In genomic region chr12:84891106-84891838, GRCh38 we compare ENCODE assay signal across 16 cellular contexts. TPM values are rescaled to one million over a fixed set of nuclear protein-coding genes. Genes with fewer than 3 reads are reported as not detected.
DNase-seq lines count a peak whose midpoint lies in the region; ATAC-seq and TF ChIP-seq lines count a peak whose summit lies in the region.
"Had no signal": no experiment of that assay in that cellular context is flagged by ENCODE, and none has a peak within 500 bp of the region (broad histone marks: within the 10 kb centered on the region; RNA-seq: fewer than 3 reads in every experiment).

No MANE protein-coding gene starts in this region.

- H3K4me2 ChIP-seq in GM23248 (ENCODE audit: unreplicated experiment), result peak overlapping the region; percentile 6
- no peak overlapping the region for H3K4me2 ChIP-seq in H9 (ENCODE audit: insufficient read depth, insufficient read length, low read length)

- no peak overlapping the region for H2BK15ac ChIP-seq in H9 (ENCODE audit: low read depth, low read length)

- H3K79me2 ChIP-seq in GM23248 (ENCODE audit: insufficient read depth) (no peaks in the 10 kb centered on the region), H9 (ENCODE audit: insufficient read depth, low read length) (no peaks in the 10 kb centered on the region)

- H3K9me3 ChIP-seq in GM23248 (ENCODE audit: low read depth) (no peaks in the 10 kb centered on the region), H9 (ENCODE audit: control insufficient read depth, low read depth, low read length) (no peaks in the 10 kb centered on the region)
- H3K9me3 ChIP-seq: BE2C, SJSA1 had no signal

- WGBS in GM23248 (ENCODE audit: low coverage in 1 of 2, low lambda C conversion rate in 2 of 2, missing lambda C conversion rate in 2 of 2), 2 experiments, result 63 to 69% methylated on average over 5 of the region's 5 CpGs
- WGBS in H9 (ENCODE audit: extremely low coverage, insufficient read length, low lambda C conversion rate), result no CpG with 5 or more reads among the region's 5 CpGs

- DNase-seq in GM23248, result no peak
- peak; percentile 78 for DNase-seq in amniotic epithelial cell (ENCODE audit: low read depth)
- DNase-seq in fibroblast of peridontal ligament (ENCODE audit: extremely low read depth), result peak; percentile 35
- peak; percentile 47 for DNase-seq in non-pigmented ciliary epithelial cell (ENCODE audit: low read depth)
- no peak for DNase-seq in LoVo (ENCODE audit: low spot score)
- no peak for DNase-seq in H9
- DNase-seq: BE2C; CD4-positive, alpha-beta memory T cell; DMS79 treated with DMSO at 0.1 percent for 48 hours; NCI-H1048; NCI-H1436 treated with DMSO at 0.1 percent for 48 hours; NCI-H2081; NCI-H774 had no signal

- H3K9me3 Mint-ChIP-seq in H9, result no peaks in the 10 kb centered on the region

- no peaks in the 10 kb centered on the region for H3K27me3 Mint-ChIP-seq in H9 (ENCODE audit: low read depth)
- H3K27me3 Mint-ChIP-seq: CD4-positive, alpha-beta memory T cell had no signal

- H3T11ph ChIP-seq in H9 (ENCODE audit: low read length), result no peak overlapping the region

- no peak overlapping the region for H3K18ac ChIP-seq in H9 (ENCODE audit: insufficient read length, low read depth, low read length)

- TF ChIP-seq CTCF in H9 (conservative IDR thresholded peaks at IDR 0.05), result no peak

- H3K4me1 Mint-ChIP-seq in H9, result peaks cover 4% of the 10 kb centered on the region in 2 experiments; a peak in 2 of 4 replicates
- H3K4me1 Mint-ChIP-seq: CD4-positive, alpha-beta memory T cell had no signal

- H2AK5ac ChIP-seq in H9 (ENCODE audit: insufficient read length, low read length), result no peak overlapping the region

- H4K8ac ChIP-seq in H9 (replicated peaks; ENCODE audit: insufficient read length, low read depth, low read length), result no peak overlapping the region

- H3K23me2 ChIP-seq in H9 (ENCODE audit: insufficient read length, low read depth, low read length, poor library complexity, severe bottlenecking), result no peaks in the 10 kb centered on the region

- H3K27me3 ChIP-seq in GM23248 (replicated peaks; ENCODE audit: insufficient read depth) (no peaks in the 10 kb centered on the region), H9 (ENCODE audit: insufficient read depth, low read length) (no peaks in the 10 kb centered on the region)
- H3K27me3 ChIP-seq: BE2C, SJSA1 had no signal

- H3K36me3 ChIP-seq in GM23248 (ENCODE audit: low read depth), result no peaks in the 10 kb centered on the region
- H3K36me3 ChIP-seq: BE2C, SJSA1 had no signal

- H3K9me2 ChIP-seq in GM23248 (ENCODE audit: insufficient read depth), result no peaks in the 10 kb centered on the region

- in situ Hi-C loops in GM23248 (cut with MboI), result no loop called here

- H4K20me1 ChIP-seq in GM23248 (ENCODE audit: insufficient read depth) (no peaks in the 10 kb centered on the region), H9 (ENCODE audit: control insufficient read depth, insufficient read depth, insufficient read length) (no peaks in the 10 kb centered on the region)

- no peak overlapping the region for H3K27ac ChIP-seq in GM23248
- no peak overlapping the region for H3K27ac ChIP-seq in H9 (ENCODE audit: insufficient read length, low read depth, low read length)
- H3K27ac ChIP-seq: SJSA1 had no signal

- no peak overlapping the region for H3K4me3 ChIP-seq in GM23248
- H3K4me3 ChIP-seq: K562, SJSA1 had no signal

- no peak overlapping the region for H3K4me3 Mint-ChIP-seq in H9
- H3K4me3 Mint-ChIP-seq: CD4-positive, alpha-beta memory T cell had no signal

- no peak overlapping the region for H2BK20ac ChIP-seq in H9 (ENCODE audit: low read depth, low read length, poor library complexity, severe bottlenecking)

- no peak overlapping the region for H3K23ac ChIP-seq in H9 (ENCODE audit: insufficient read length, low read depth, low read length)

- H3K27ac Mint-ChIP-seq in H9, result no peak overlapping the region
- H3K27ac Mint-ChIP-seq: CD4-positive, alpha-beta memory T cell had no signal

- H2AFZ ChIP-seq in GM23248 (peak overlapping the region; percentile 54), H9 (ENCODE audit: low read length) (no peak overlapping the region)

- H3K36me3 Mint-ChIP-seq in H9 (ENCODE audit: insufficient read depth in 1 of 3, low read depth in 3 of 3), result no peaks in the 10 kb centered on the region
- H3K36me3 Mint-ChIP-seq: CD4-positive, alpha-beta memory T cell had no signal

- no peak overlapping the region for H2BK12ac ChIP-seq in H9 (ENCODE audit: insufficient read length, low read depth, low read length)

- H3K14ac ChIP-seq in H9 (ENCODE audit: insufficient read depth, low read length), result no peak overlapping the region

- no peak overlapping the region for H2BK5ac ChIP-seq in H9 (ENCODE audit: insufficient read length, low read length)

- H3K9ac ChIP-seq in GM23248 (no peak overlapping the region), H9 (ENCODE audit: extremely low read depth, insufficient read length, low read length) (no peak overlapping the region)

- H4K5ac ChIP-seq in H9 (ENCODE audit: insufficient read length, low read depth, low read length), result no peak overlapping the region

- H4K91ac ChIP-seq in H9 (ENCODE audit: insufficient read length, low read depth, low read length), result no peak overlapping the region

- no peak overlapping the region for H3K56ac ChIP-seq in H9 (ENCODE audit: insufficient read length, low read depth, low read length)

- no peak overlapping the region for H2BK120ac ChIP-seq in H9 (ENCODE audit: low read depth, low read length, poor library complexity, severe bottlenecking)

- ATAC-seq in HG03439 (IDR thresholded peaks at IDR 0.05; ENCODE audit: unreplicated experiment), result no peak
- ATAC-seq: K562 had no signal

- peaks cover 11% of the 10 kb centered on the region for H3K4me1 ChIP-seq in GM23248 (ENCODE audit: insufficient read depth)
- peaks cover 2% of the 10 kb centered on the region; the same call in 1 of the 2 replicates for H3K4me1 ChIP-seq in H9 (ENCODE audit: insufficient read depth, low read length)
- H3K4me1 ChIP-seq: BE2C, SJSA1 had no signal

- no peaks in the 10 kb centered on the region for H3F3A ChIP-seq in GM23248 (ENCODE audit: insufficient read depth)

- no peak overlapping the region for H3K4ac ChIP-seq in H9 (ENCODE audit: low read depth, low read length)

- H3K79me1 ChIP-seq in H9 (ENCODE audit: insufficient read depth, low read depth, low read length, poor library complexity, severe bottlenecking), result no peaks in the 10 kb centered on the region

RNA-seq across cellular contexts. Expression of gene SLC6A15, which starts 21.3 kb away (rescaled TPM):
- total RNA-seq in GM23248 (2014; rRNA removed; shearing (Covaris generic)), result 2.6 and 3.2 TPM in 2 replicates
- polyA plus RNA-seq in GM23248 (2016; fragmentation: Nextera tagmentation; extraction: Ambion mirVana), result 2.0 and 3.4 TPM in 2 replicates
- total RNA-seq in H9 (2021), result 12.9 and 16.7 TPM in 2 replicates
- total RNA-seq: CD4-positive, alpha-beta memory T cell; K562 had no signal
- polyA plus RNA-seq: CD4-positive, alpha-beta memory T cell; K562 had no signal

Comparison
In these comparisons a context has a peak if more than half of its experiments do, and no peak if none do; other contexts are left out.
1. DNase-seq: peak in amniotic epithelial cell (single experiment), fibroblast of peridontal ligament (single experiment) and non-pigmented ciliary epithelial cell (single experiment); none in GM23248 (single experiment), LoVo (single experiment) and H9 (single experiment).